20 cellular contexts compared by ENCODE assay signal in the genomic region with DNA sequence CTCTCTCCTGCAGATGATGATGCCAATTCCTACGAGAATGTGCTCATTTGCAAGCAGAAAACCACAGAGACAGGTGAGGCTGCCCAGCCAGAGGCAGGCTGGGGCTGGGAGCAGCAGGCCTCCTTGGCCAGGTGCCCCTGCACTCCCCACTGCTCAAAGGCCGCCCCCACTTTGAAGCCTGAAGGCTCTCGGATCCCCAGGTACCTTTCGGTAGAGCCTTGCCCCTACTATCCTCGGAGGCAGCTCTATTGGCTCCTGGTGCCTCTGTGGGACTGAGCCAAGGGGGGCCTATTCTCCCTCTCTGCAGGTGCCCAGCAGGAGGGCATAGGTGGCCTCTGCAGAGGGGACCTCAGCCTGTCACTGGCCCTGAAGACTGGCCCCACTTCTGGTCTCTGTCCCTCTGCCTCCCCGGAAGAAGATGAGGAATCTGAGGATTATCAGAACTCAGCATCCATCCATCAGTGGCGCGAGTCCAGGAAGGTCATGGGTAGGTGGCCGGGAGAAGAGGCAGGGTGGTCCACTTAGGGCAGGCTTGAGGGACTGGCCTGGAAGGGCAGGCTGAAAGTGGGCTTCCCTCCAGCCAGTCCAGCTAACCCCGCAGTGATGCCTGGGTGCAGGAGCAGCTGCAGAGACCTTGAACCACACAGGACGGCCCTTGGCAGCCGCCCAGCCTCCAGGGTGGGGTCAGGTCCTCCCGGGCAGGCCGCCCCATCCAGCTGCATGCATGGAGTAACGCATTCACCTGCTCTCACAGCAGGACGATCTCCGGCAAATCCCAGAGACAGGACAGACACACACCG. TPM values are rescaled to one million over a fixed set of nuclear protein-coding genes. Genes with fewer than 3 reads are reported as not detected.
DNase-seq lines count a peak whose midpoint lies in the region; ATAC-seq and TF ChIP-seq lines count a peak whose summit lies in the region.
"Had no signal": no experiment of that assay in that cellular context is flagged by ENCODE, and none has a peak within 500 bp of the region (broad histone marks: within the 10 kb centered on the region; RNA-seq: fewer than 3 reads in every experiment).

No MANE protein-coding gene starts in this region.

- H3K9me3 Mint-ChIP-seq in GM23338 = no peaks in the 10 kb centered on the region
- no peaks in the 10 kb centered on the region for H3K9me3 Mint-ChIP-seq in natural killer cell
- no peaks in the 10 kb centered on the region for H3K9me3 Mint-ChIP-seq in activated CD4-positive, alpha-beta memory T cell treated with anti-CD3 and anti-CD28 coated beads, Interleukin-2, amount 10 ng/mL, durations not matched to agents 7 days and 5 days
- H3K9me3 Mint-ChIP-seq: activated naive CD4-positive, alpha-beta T cell treated with anti-CD3 and anti-CD28 coated beads, Interleukin-2, amount 50 U/mL, for 72 hours; CD4-positive, alpha-beta T cell; IgD-negative memory B cell; nephron; T-cell had no signal

- 0 out of 2 replicates have a peak, but pooled peaks cover 3% of the 10 kb centered on the region for H4K20me1 ChIP-seq in GM23338 (replicated peaks; ENCODE audit: insufficient read depth)
- H4K20me1 ChIP-seq in SU-DHL-6 (ENCODE audit: low read depth, low read length) = no peaks in the 10 kb centered on the region

- DNase-seq in DMS 273 (lab: John Stamatoyannopoulos, UW; ENCODE audit: unreplicated experiment) = peak; percentile 48
- DNase-seq in DMS 273 treated with DMSO at 0.1 percent for 48 hours (lab: John Stamatoyannopoulos, UW) = no peak
- DNase-seq in GM23338 (ENCODE audit: low spot score) = no peak
- DNase-seq in natural killer cell = no peak
- DNase-seq in activated CD4-positive, alpha-beta memory T cell treated with anti-CD3 and anti-CD28 coated beads, Interleukin-2, amount 10 ng/mL, durations not matched to agents 7 days and 5 days = no peak
- no peak for DNase-seq in foreskin keratinocyte
- DNase-seq: 8988T; activated CD4-positive, CD25-positive, alpha-beta regulatory T cell; CD4-positive, alpha-beta T cell; hippocampal formation; NCI-H510A treated with DMSO at 0.1 percent for 48 hours; Peyer's patch; T-cell had no signal

- H3K4me2 ChIP-seq in GM23338 (no peak overlapping the region), SU-DHL-6 (ENCODE audit: low read depth, low read length, poor library complexity, severe bottlenecking) (no peak overlapping the region)

- peak; percentile 6; the same call in 2 of the 3 replicates for ATAC-seq in GM23338
- no peak for ATAC-seq in natural killer cell
- no peak for ATAC-seq in HG03460 (IDR thresholded peaks at IDR 0.05; ENCODE audit: unreplicated experiment)
- no peak for ATAC-seq in foreskin keratinocyte
- ATAC-seq: activated naive CD4-positive, alpha-beta T cell treated with anti-CD3 and anti-CD28 coated beads, Interleukin-2, amount 50 U/mL, for 72 hours; T-cell had no signal

- no peak overlapping the region for H3K9ac ChIP-seq in SU-DHL-6 (ENCODE audit: low read length)

- peaks cover 17% of the 10 kb centered on the region for H3K36me3 Mint-ChIP-seq in GM23338 (ENCODE audit: low read depth)
- no peaks in the 10 kb centered on the region for H3K36me3 Mint-ChIP-seq in natural killer cell
- peaks cover 27% of the 10 kb centered on the region for H3K36me3 Mint-ChIP-seq in activated CD4-positive, alpha-beta memory T cell treated with anti-CD3 and anti-CD28 coated beads, Interleukin-2, amount 10 ng/mL, durations not matched to agents 7 days and 5 days (ENCODE audit: low read depth)
- H3K36me3 Mint-ChIP-seq: IgD-negative memory B cell had no signal

- H3K4me1 Mint-ChIP-seq in GM23338 (no peaks in the 10 kb centered on the region), natural killer cell (peaks cover 20 to 47% of the 10 kb centered on the region in 2 donors)
- H3K4me1 Mint-ChIP-seq in activated CD4-positive, alpha-beta memory T cell treated with anti-CD3 and anti-CD28 coated beads, Interleukin-2, amount 10 ng/mL, durations not matched to agents 7 days and 5 days = peaks cover 9% of the 10 kb centered on the region
- H3K4me1 Mint-ChIP-seq: nephron had no signal

- POLR2A ChIA-PET in activated CD4-positive, alpha-beta memory T cell treated with anti-CD3 and anti-CD28 coated beads, Interleukin-2, amount 10 ng/mL, durations not matched to agents 7 days and 5 days (lab: Charles Lee) = no interaction called here

- 0 out of 2 replicates have a peak, but pooled peaks cover 3% of the 10 kb centered on the region for H3K36me3 ChIP-seq in GM23338 (ENCODE audit: insufficient read depth)
- H3K36me3 ChIP-seq in SU-DHL-6 (ENCODE audit: low read length) = no peaks in the 10 kb centered on the region
- H3K36me3 ChIP-seq: Peyer's patch, thoracic aorta had no signal

- H3F3A ChIP-seq in GM23338 (replicated peaks; ENCODE audit: low read depth) = peaks cover 4% of the 10 kb centered on the region; the same call in 1 of the 2 replicates
- peaks cover 6% of the 10 kb centered on the region; the same call in 1 of the 2 replicates for H3F3A ChIP-seq in SU-DHL-6 (ENCODE audit: insufficient read depth)

- no peaks in the 10 kb centered on the region for H3K79me2 ChIP-seq in GM23338 (replicated peaks; ENCODE audit: insufficient read depth)
- no peaks in the 10 kb centered on the region for H3K79me2 ChIP-seq in SU-DHL-6 (ENCODE audit: insufficient read depth, low read length)

- H3K4me3 Mint-ChIP-seq in GM23338 (no peak overlapping the region), natural killer cell (peak overlapping the region; percentile 47)
- no peak overlapping the region for H3K4me3 Mint-ChIP-seq in activated CD4-positive, alpha-beta memory T cell treated with anti-CD3 and anti-CD28 coated beads, Interleukin-2, amount 10 ng/mL, durations not matched to agents 7 days and 5 days
- H3K4me3 Mint-ChIP-seq: CD4-positive, alpha-beta T cell; nephron; T-cell had no signal

- H3K27ac ChIP-seq in GM23338 (ENCODE audit: low read depth) (no peak overlapping the region), SU-DHL-6 (ENCODE audit: low read depth, low read length) (peak overlapping the region; percentile 33), foreskin keratinocyte (no peak overlapping the region)
- H3K27ac ChIP-seq: thoracic aorta had no signal

- H3K27ac Mint-ChIP-seq in GM23338 (no peak overlapping the region), natural killer cell (peak overlapping the region; percentile 59 to 69)
- H3K27ac Mint-ChIP-seq in activated CD4-positive, alpha-beta memory T cell treated with anti-CD3 and anti-CD28 coated beads, Interleukin-2, amount 10 ng/mL, durations not matched to agents 7 days and 5 days = no peak overlapping the region
- H3K27ac Mint-ChIP-seq: CD4-positive, alpha-beta T cell; nephron; T-cell had no signal

- H3K4me3 ChIP-seq in GM23338 (no peak overlapping the region), SU-DHL-6 (ENCODE audit: insufficient read depth, low read length, poor library complexity, severe bottlenecking) (no peak overlapping the region)
- H3K4me3 ChIP-seq: Peyer's patch, thoracic aorta had no signal

- H3K27me3 ChIP-seq in GM23338 (ENCODE audit: insufficient read depth) (no peaks in the 10 kb centered on the region), SU-DHL-6 (ENCODE audit: low read length) (no peaks in the 10 kb centered on the region), foreskin keratinocyte (no peaks in the 10 kb centered on the region)
- H3K27me3 ChIP-seq: Peyer's patch had no signal

- CTCF ChIA-PET in activated CD4-positive, alpha-beta memory T cell treated with anti-CD3 and anti-CD28 coated beads, Interleukin-2, amount 10 ng/mL, durations not matched to agents 7 days and 5 days (lab: Charles Lee) = no interaction called here

- no peak for TF ChIP-seq CTCF in GM23338 (conservative IDR thresholded peaks at IDR 0.05; ENCODE audit: low read depth in 2 of 2)
- TF ChIP-seq CTCF in SU-DHL-6 (IDR thresholded peaks at IDR 0.05; ENCODE audit: insufficient read depth, low read length, poor library complexity, severe bottlenecking) = no peak
- TF ChIP-seq CTCF in natural killer cell (IDR thresholded peaks at IDR 0.05) = no peak
- TF ChIP-seq CTCF in foreskin keratinocyte (conservative IDR thresholded peaks at IDR 0.05) = no peak

- H2AFZ ChIP-seq in GM23338 (no peak overlapping the region), SU-DHL-6 (ENCODE audit: low read depth, low read length, severe bottlenecking) (no peak overlapping the region)

- intact Hi-C loops in natural killer cell (cut with micrococcal nuclease) = no loop called here

- H3K27me3 Mint-ChIP-seq in GM23338 (ENCODE audit: insufficient read depth, low read depth, poor library complexity) (peaks cover 6% of the 10 kb centered on the region), natural killer cell (ENCODE audit: low read depth in 2 of 2) (no peaks in the 10 kb centered on the region)
- H3K27me3 Mint-ChIP-seq in activated CD4-positive, alpha-beta memory T cell treated with anti-CD3 and anti-CD28 coated beads, Interleukin-2, amount 10 ng/mL, durations not matched to agents 7 days and 5 days = no peaks in the 10 kb centered on the region
- H3K27me3 Mint-ChIP-seq: CD4-positive, alpha-beta T cell; IgD-negative memory B cell; T-cell had no signal

- no peaks in the 10 kb centered on the region for H3K9me3 ChIP-seq in SU-DHL-6 (ENCODE audit: insufficient read depth, low read length)
- H3K9me3 ChIP-seq: Peyer's patch, thoracic aorta had no signal

- H3K9me2 ChIP-seq in GM23338 (ENCODE audit: insufficient read depth) = no peaks in the 10 kb centered on the region
- no peaks in the 10 kb centered on the region for H3K9me2 ChIP-seq in SU-DHL-6 (replicated peaks; ENCODE audit: insufficient read depth, low read length)

- H3K4me1 ChIP-seq in GM23338 (ENCODE audit: insufficient read depth) (no peaks in the 10 kb centered on the region), foreskin keratinocyte (no peaks in the 10 kb centered on the region)
- H3K4me1 ChIP-seq: Peyer's patch had no signal

RNA-seq across cellular contexts. Expression of gene LAT2, which starts 14.1 kb away (rescaled TPM):
- total RNA-seq in GM23338 (2014; rRNA removed; shearing (Covaris generic)) = 0.08 TPM in 1 of 2 replicates, not detected in the other
- polyA plus RNA-seq in GM23338 (2016; fragmentation: Nextera tagmentation; extraction: Ambion mirVana) (0.94 and 1.5 TPM in 2 replicates), foreskin keratinocyte (0.38 and 0.49 TPM in 2 replicates)
- total RNA-seq in natural killer cell (100 to 1,000 TPM; 124 to 163 (median 145) TPM), foreskin keratinocyte (0.49 and 0.85 TPM in 2 replicates)
- 10 to 100 TPM; 31.1 to 32.5 TPM for total RNA-seq in activated CD4-positive, alpha-beta memory T cell treated with anti-CD3 and anti-CD28 coated beads, Interleukin-2, amount 10 ng/mL, durations not matched to agents 7 days and 5 days
- total RNA-seq: H4 had no signal

RNA-seq across cellular contexts. Expression of gene RFC2, which starts 30.3 kb away (rescaled TPM):
- total RNA-seq in GM23338 (2014; rRNA removed; shearing (Covaris generic)) = 62.4 and 75.2 TPM in 2 replicates
- polyA plus RNA-seq in GM23338 (2016; fragmentation: Nextera tagmentation; extraction: Ambion mirVana) (55.3 and 56.4 TPM in 2 replicates), foreskin keratinocyte (64.2 and 73.3 TPM in 2 replicates)
- total RNA-seq in natural killer cell (10 to 100 TPM; 16.9 to 26.5 (median 20.5) TPM), foreskin keratinocyte (59.8 and 62.6 TPM in 2 replicates)
- total RNA-seq in activated CD4-positive, alpha-beta memory T cell treated with anti-CD3 and anti-CD28 coated beads, Interleukin-2, amount 10 ng/mL, durations not matched to agents 7 days and 5 days = 10 to 100 TPM; 52.5 to 55.9 TPM

RNA-seq across cellular contexts. Expression of gene EIF4H, which starts 49.8 kb away (rescaled TPM):
- total RNA-seq in GM23338 (2014; rRNA removed; shearing (Covaris generic)) = 298 and 309 TPM in 2 replicates
- polyA plus RNA-seq in GM23338 (2016; fragmentation: Nextera tagmentation; extraction: Ambion mirVana) (183 and 197 TPM in 2 replicates), foreskin keratinocyte (274 and 296 TPM in 2 replicates)
- total RNA-seq in natural killer cell (100 to 1,000 TPM; 286 to 294 (median 294) TPM), foreskin keratinocyte (320 and 332 TPM in 2 replicates)
- 100 to 1,000 TPM; 295 to 320 TPM for total RNA-seq in activated CD4-positive, alpha-beta memory T cell treated with anti-CD3 and anti-CD28 coated beads, Interleukin-2, amount 10 ng/mL, durations not matched to agents 7 days and 5 days

Comparison
In these comparisons a context has a peak if more than half of its experiments do, and no peak if none do; other contexts are left out.
1. H3K27ac Mint-ChIP-seq: peak in natural killer cell (2 of 2); none in GM23338 (single experiment) and activated CD4-positive, alpha-beta memory T cell treated with anti-CD3 and anti-CD28 coated beads, Interleukin-2, amount 10 ng/mL, durations not matched to agents 7 days and 5 days (single experiment).
2. RNA of gene LAT2, which starts 14.1 kb away (total RNA-seq): 124 to 163 TPM in natural killer cell and 31.1 to 32.5 TPM in activated CD4-positive, alpha-beta memory T cell treated with anti-CD3 and anti-CD28 coated beads, Interleukin-2, amount 10 ng/mL, durations not matched to agents 7 days and 5 days; 0.49 to 0.85 TPM in foreskin keratinocyte and 0.08 TPM in GM23338; every median in the first group is over 10 times any median in the second.